ENCODE assay signal across 1 cellular context in the genomic region with DNA sequence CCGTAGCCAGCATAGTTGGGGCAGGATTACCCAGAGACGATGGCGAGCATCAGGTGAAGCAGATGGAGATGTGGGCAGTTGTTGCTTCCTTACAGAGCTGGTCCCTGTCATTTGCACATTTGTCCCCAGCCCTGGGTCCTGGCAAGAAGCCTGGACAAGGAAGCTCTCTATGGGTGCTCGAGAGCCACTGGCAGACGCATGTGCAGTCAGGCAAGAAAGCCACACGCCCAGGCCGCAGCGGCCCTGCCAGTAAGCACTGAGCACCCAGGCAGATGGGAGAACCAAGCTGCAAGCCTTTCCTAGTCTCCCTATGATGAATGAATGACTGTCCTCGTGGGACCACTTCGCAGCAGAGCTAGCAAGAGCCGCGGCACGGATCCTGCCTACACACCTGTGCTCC.
TF ChIP-seq lines count a peak whose summit lies in the region.

No MANE protein-coding gene starts in this region.

TF ChIP-seq in H1, 55 proteins besides CTCF, POLR2A, EP300 and RAD21:
- TF ChIP-seq KDM4A (IDR thresholded peaks at IDR 0.05; ENCODE audit: low read depth, low read length, severe bottlenecking) (no peak), BCL11A (IDR thresholded peaks at IDR 0.05; ENCODE audit: low read depth in 2 of 2, low read length in 2 of 2) (no peak), EGR1 (IDR thresholded peaks at IDR 0.05; ENCODE audit: borderline replicate concordance, low read depth, low read length) (no peak), SAP30 (IDR thresholded peaks at IDR 0.05; ENCODE audit: insufficient read depth, insufficient replicate concordance, low read length) (no peak), RFX5 (IDR thresholded peaks at IDR 0.05; ENCODE audit: borderline replicate concordance, low read depth, low read length) (no peak), CBX8 (IDR thresholded peaks at IDR 0.05; ENCODE audit: borderline replicate concordance, low read depth, low read length) (no peak), SUZ12 (IDR thresholded peaks at IDR 0.05; ENCODE audit: low read length) (no peak), GABPA (IDR thresholded peaks at IDR 0.05; ENCODE audit: borderline replicate concordance, insufficient read depth, low read length) (no peak), EZH2 (IDR thresholded peaks at IDR 0.05; ENCODE audit: low read depth, low read length, severe bottlenecking) (no peak), NRF1 (IDR thresholded peaks at IDR 0.05; ENCODE audit: low read depth, low read length) (no peak), SP4 (IDR thresholded peaks at IDR 0.05; ENCODE audit: low read length) (no peak), CHD7 (IDR thresholded peaks at IDR 0.05; ENCODE audit: insufficient replicate concordance, low read length) (no peak), KDM5A (IDR thresholded peaks at IDR 0.05; ENCODE audit: low read length) (no peak), SIX5 (IDR thresholded peaks at IDR 0.05; ENCODE audit: low read depth, low read length) (no peak), RNF2 (IDR thresholded peaks at IDR 0.05; ENCODE audit: borderline replicate concordance, low read depth, low read length, missing control alignments, poor library complexity, severe bottlenecking) (no peak), CHD1 (IDR thresholded peaks at IDR 0.05; ENCODE audit: low read depth, low read length) (no peak), TAF7 (optimal IDR thresholded peaks at IDR 0.05; ENCODE audit: borderline replicate concordance, low read depth, low read length) (no peak), BRCA1 (IDR thresholded peaks at IDR 0.05; ENCODE audit: low read depth, low read length) (no peak), CEBPB (IDR thresholded peaks at IDR 0.05; ENCODE audit: low read depth, low read length) (no peak)
